In genomic region chr17:32546031-32546444, GRCh38 we compare ENCODE assay signal across 14 cellular contexts.
A peak's percentile ranks its signal among the peaks of the same experiment; 100 is the strongest.
DNase-seq lines count a peak whose midpoint lies in the region; ATAC-seq lines count a peak whose summit lies in the region.
"Had no signal": no experiment of that assay in that cellular context is flagged by ENCODE, and none has a peak within 500 bp of the region (broad histone marks: within the 10 kb centered on the region; RNA-seq: fewer than 3 reads in every experiment).

No MANE protein-coding gene starts in this region.

- H3K27me3 Mint-ChIP-seq in effector memory CD8-positive, alpha-beta T cell = no peaks in the 10 kb centered on the region

- H3K27ac Mint-ChIP-seq in effector memory CD8-positive, alpha-beta T cell = no peak overlapping the region
- H3K27ac Mint-ChIP-seq: CD8-positive, alpha-beta T cell had no signal

- H3K9me3 Mint-ChIP-seq in effector memory CD8-positive, alpha-beta T cell = no peaks in the 10 kb centered on the region
- H3K9me3 Mint-ChIP-seq: CD8-positive, alpha-beta T cell had no signal

- peak; percentile 61 for DNase-seq in ELF-1 (ENCODE audit: low read depth, low spot score)
- peak; percentile 6 for DNase-seq in NCI-H1436 (lab: John Stamatoyannopoulos, UW)
- peak; percentile 72 for DNase-seq in cerebellar cortex (ENCODE audit: low spot score)
- DNase-seq in middle frontal gyrus (ENCODE audit: extremely low spot score, low spot score) = peak; percentile 31
- no peak for DNase-seq in effector memory CD8-positive, alpha-beta T cell
- DNase-seq in AG08396 (ENCODE audit: low spot score) = no peak
- DNase-seq: activated CD4-positive, CD25-positive, alpha-beta regulatory T cell; activated T-cell treated with anti-CD3 and anti-CD28 coated beads, Interleukin-2, amount 50 U/mL, for 48 hours; CD8-positive, alpha-beta T cell; SIG-M5; stimulated activated naive CD4-positive, alpha-beta T cell had no signal

- H3K4me1 Mint-ChIP-seq in effector memory CD8-positive, alpha-beta T cell (ENCODE audit: low read depth in 2 of 2) = peaks cover 7 to 11% of the 10 kb centered on the region in 2 donors

- ATAC-seq in effector memory CD8-positive, alpha-beta T cell (replicated peaks) = no peak
- ATAC-seq in HG03460 (IDR thresholded peaks at IDR 0.05; ENCODE audit: unreplicated experiment) (no peak), HG02840 (IDR thresholded peaks at IDR 0.05; ENCODE audit: low FRiP score, unreplicated experiment) (no peak)
- ATAC-seq: CD8-positive, alpha-beta T cell; HepG2 had no signal

- no peak overlapping the region for H3K4me3 Mint-ChIP-seq in effector memory CD8-positive, alpha-beta T cell
- H3K4me3 Mint-ChIP-seq: CD8-positive, alpha-beta T cell had no signal

- no peaks in the 10 kb centered on the region for H3K36me3 Mint-ChIP-seq in effector memory CD8-positive, alpha-beta T cell (ENCODE audit: insufficient read depth)
- H3K36me3 Mint-ChIP-seq: CD8-positive, alpha-beta T cell had no signal

Comparison
In these comparisons a context has a peak if more than half of its experiments do, and no peak if none do; other contexts are left out.
1. DNase-seq: peak in ELF-1 (single experiment), NCI-H1436 (single experiment), cerebellar cortex (single experiment) and middle frontal gyrus (single experiment); none in effector memory CD8-positive, alpha-beta T cell (0 of 3) and AG08396 (single experiment).